Comparison of ENCODE assay signal across 14 cellular contexts in genomic region chr2:176419591-176420071, GRCh38.
DNase-seq lines count a peak whose midpoint lies in the region; FAIRE-seq and TF ChIP-seq lines count a peak whose summit lies in the region.
"Had no signal": no experiment of that assay in that cellular context is flagged by ENCODE, and none has a peak within 500 bp of the region (broad histone marks: within the 10 kb centered on the region; RNA-seq: fewer than 3 reads in every experiment).

No MANE protein-coding gene starts in this region.

- FAIRE-seq in small intestine (lab: Jason Lieb, UNC): no peak
- FAIRE-seq: islet of Langerhans had no signal

- peaks cover 88% of the 10 kb centered on the region for H3K4me1 Mint-ChIP-seq in nephron progenitor cell
- H3K4me1 Mint-ChIP-seq: activated CD4-positive, alpha-beta T cell treated with anti-CD3 and anti-CD28 coated beads, Interleukin-2, amount 10 ng/mL, durations not matched to agents 7 days and 5 days; B cell; natural killer cell had no signal

- H3K4me3 Mint-ChIP-seq in nephron progenitor cell: no peak overlapping the region
- H3K4me3 Mint-ChIP-seq: activated CD4-positive, alpha-beta T cell treated with anti-CD3 and anti-CD28 coated beads, Interleukin-2, amount 10 ng/mL, durations not matched to agents 7 days and 5 days; B cell; natural killer cell; T-helper 1 cell treated with Interleukin-12 subunit alpha and Interleukin-12 subunit beta and Interleukin-4 antibody, amounts not matched to agents 30 μg/mL and 1 μg/mL, for 36 hours had no signal

- H3K36me3 ChIP-seq in MG63 (no peaks in the 10 kb centered on the region), small intestine (ENCODE audit: control insufficient read depth in 2 of 2, insufficient read depth in 2 of 2, low read length in 2 of 2) (no peaks in the 10 kb centered on the region)

- no peaks in the 10 kb centered on the region for H3K27me3 Mint-ChIP-seq in nephron progenitor cell (ENCODE audit: low read depth, poor library complexity)

- no peak overlapping the region for H3K4me3 ChIP-seq in MG63
- no peak overlapping the region for H3K4me3 ChIP-seq in small intestine (ENCODE audit: low read depth in 1 of 2, low read length in 2 of 2)

- no peaks in the 10 kb centered on the region for H3K4me1 ChIP-seq in small intestine (ENCODE audit: control insufficient read depth in 2 of 2, insufficient read depth in 1 of 2, low read depth in 1 of 2, low read length in 1 of 2)

- no peak for TF ChIP-seq CTCF in nephron progenitor cell (IDR thresholded peaks at IDR 0.05)

- peak; percentile 48 for DNase-seq in AG08396 (ENCODE audit: low spot score)
- peak; percentile 71 for DNase-seq in MG63
- peak; percentile 80 to 98 for DNase-seq in dermis microvascular lymphatic vessel endothelial cell (ENCODE audit: low read depth in 2 of 2)
- DNase-seq in nephron progenitor cell: no peak
- DNase-seq in cortex of kidney (lab: John Stamatoyannopoulos, UW): no peak
- DNase-seq in small intestine: no peak
- DNase-seq in epidermal melanocyte (ENCODE audit: insufficient read length, low spot score): no peak
- DNase-seq in Ammon's horn (ENCODE audit: low spot score): no peak
- DNase-seq: activated CD4-positive, alpha-beta T cell treated with anti-CD3 and anti-CD28 coated beads, Interleukin-2, amount 10 ng/mL, durations not matched to agents 7 days and 5 days; natural killer cell; NCI-H2227 treated with DMSO at 0.1 percent for 48 hours had no signal

- 59 to 75% (median 62%) methylated on average over 4 of the region's 4 CpGs for WGBS in small intestine, 3 donors

- H3K27me3 ChIP-seq in MG63: no peaks in the 10 kb centered on the region
- H3K27me3 ChIP-seq in small intestine (ENCODE audit: control insufficient read depth in 2 of 2, insufficient read depth in 2 of 2, low read length in 2 of 2): no peaks in the 10 kb centered on the region

- H3K36me3 Mint-ChIP-seq in nephron progenitor cell (ENCODE audit: low read depth): no peaks in the 10 kb centered on the region
- H3K36me3 Mint-ChIP-seq: natural killer cell had no signal

- H3K9me3 ChIP-seq in MG63 (no peaks in the 10 kb centered on the region), small intestine (ENCODE audit: control insufficient read depth, low read depth) (no peaks in the 10 kb centered on the region)

- H3K27ac ChIP-seq in small intestine (ENCODE audit: low read depth in 1 of 2, low read length in 1 of 2): peak overlapping the region in 1 of 2 donors; percentile 0

- H3K27ac Mint-ChIP-seq in nephron progenitor cell: peak overlapping the region; percentile 92
- H3K27ac Mint-ChIP-seq: activated CD4-positive, alpha-beta T cell treated with anti-CD3 and anti-CD28 coated beads, Interleukin-2, amount 10 ng/mL, durations not matched to agents 7 days and 5 days; B cell; natural killer cell; T-helper 1 cell treated with Interleukin-12 subunit alpha and Interleukin-12 subunit beta and Interleukin-4 antibody, amounts not matched to agents 30 μg/mL and 1 μg/mL, for 36 hours had no signal

- H3K9me3 Mint-ChIP-seq in nephron progenitor cell: no peaks in the 10 kb centered on the region
- H3K9me3 Mint-ChIP-seq: activated CD4-positive, alpha-beta T cell treated with anti-CD3 and anti-CD28 coated beads, Interleukin-2, amount 10 ng/mL, durations not matched to agents 7 days and 5 days; natural killer cell; T-helper 1 cell treated with Interleukin-12 subunit alpha and Interleukin-12 subunit beta and Interleukin-4 antibody, amounts not matched to agents 30 μg/mL and 1 μg/mL, for 36 hours had no signal

Comparison
In these comparisons a context has a peak if more than half of its experiments do, and no peak if none do; other contexts are left out.
1. DNase-seq: peak in AG08396 (single experiment), MG63 (single experiment) and dermis microvascular lymphatic vessel endothelial cell (2 of 2); none in nephron progenitor cell (single experiment), cortex of kidney (single experiment), small intestine (single experiment), epidermal melanocyte (single experiment) and Ammon's horn (single experiment).